10 cellular contexts compared by ENCODE assay signal in the genomic region with DNA sequence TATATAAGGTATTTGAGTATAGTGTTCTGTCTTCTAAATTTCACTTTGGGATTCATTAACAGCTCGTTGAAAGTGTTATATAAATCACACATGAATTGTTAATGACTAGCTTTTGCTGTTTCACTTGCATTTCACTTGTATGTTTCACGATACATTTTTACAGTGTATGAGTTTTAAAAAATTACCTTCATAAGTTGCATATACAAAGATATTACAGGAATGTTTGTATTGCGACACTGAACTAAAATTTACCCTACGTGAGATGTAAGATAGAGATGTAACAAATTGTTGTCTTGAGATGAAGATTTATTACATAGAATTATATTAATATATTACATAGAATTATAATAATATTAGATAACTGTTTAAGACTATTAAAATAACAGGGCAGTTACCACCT. TPM values are rescaled to one million over a fixed set of nuclear protein-coding genes. Genes with fewer than 3 reads are reported as not detected.
DNase-seq lines count a peak whose midpoint lies in the region; ATAC-seq and TF ChIP-seq lines count a peak whose summit lies in the region.
"Had no signal": no experiment of that assay in that cellular context is flagged by ENCODE, and none has a peak within 500 bp of the region (broad histone marks: within the 10 kb centered on the region; RNA-seq: fewer than 3 reads in every experiment).

No MANE protein-coding gene starts in this region.

- POLR2A ChIA-PET in RWPE1 (lab: Yijun Ruan, JAX; ENCODE audit: low non-redundant PET) = interaction anchor here (0.5 kb wide), 1 partner anchor 273 kb away, joined by 3 read pairs; no protein-coding TSS in a partner anchor

- no peak for DNase-seq in GM06990 (ENCODE audit: extremely low read depth, insufficient read length)
- DNase-seq in RWPE1 (ENCODE audit: low spot score) = no peak
- DNase-seq in epithelial cell of proximal tubule (ENCODE audit: low read depth) = no peak
- no peak for DNase-seq in NOMO-1 (lab: John Stamatoyannopoulos, UW; ENCODE audit: unreplicated experiment in 2 of 2)
- no peak for DNase-seq in foreskin melanocyte
- DNase-seq in thyroid gland = no peak
- DNase-seq: KBM-7; stimulated activated CD4-positive, alpha-beta T cell treated with anti-CD3 and anti-CD28 coated beads, Interleukin-2, amount 100 ng/mL, for 48 hours had no signal

- TF ChIP-seq CTCF in GM06990 (IDR thresholded peaks at IDR 0.05; ENCODE audit: insufficient read depth, low read length, poor library complexity, severe bottlenecking) = no peak
- TF ChIP-seq CTCF in RWPE1 (conservative IDR thresholded peaks at IDR 0.05; ENCODE audit: low read depth) = no peak
- TF ChIP-seq CTCF in epithelial cell of proximal tubule (conservative IDR thresholded peaks at IDR 0.05; ENCODE audit: low read depth, low read length) = no peak
- TF ChIP-seq CTCF in thyroid gland (IDR thresholded peaks at IDR 0.05) = no peak

- 88 to 89% methylated on average over 4 of the region's 4 CpGs for WGBS in thyroid gland, 2 donors

- peak overlapping the region; percentile 59 for H3K27ac ChIP-seq in RWPE1
- H3K27ac ChIP-seq in rectal smooth muscle tissue (ENCODE audit: low read depth, low read length) = no peak overlapping the region
- H3K27ac ChIP-seq in thyroid gland = peak overlapping the region in 1 of 3 donors; percentile 73

- no peak for ATAC-seq in HG03045 (IDR thresholded peaks at IDR 0.05; ENCODE audit: unreplicated experiment)

- CTCF ChIA-PET in RWPE1 (lab: Yijun Ruan, JAX) = interaction anchor here (0.9 kb wide), 1 partner anchor 289 kb away, joined by 3 read pairs; no protein-coding TSS in a partner anchor

- no peaks in the 10 kb centered on the region for H3K9me3 ChIP-seq in thyroid gland

- H3K4me3 ChIP-seq in GM06990 (replicated peaks; ENCODE audit: low read depth, low read length) = peak overlapping the region; percentile 80
- H3K4me3 ChIP-seq in epithelial cell of proximal tubule (ENCODE audit: low read depth, low read length) = peak overlapping the region; percentile 86
- peak overlapping the region; percentile 87 for H3K4me3 ChIP-seq in rectal smooth muscle tissue (ENCODE audit: low read length)
- no peak overlapping the region for H3K4me3 ChIP-seq in thyroid gland (replicated peaks in 1 of 3)

- H3K36me3 ChIP-seq in GM06990 (ENCODE audit: control insufficient read depth, insufficient read depth, low read length) (peaks cover 3% of the 10 kb centered on the region), rectal smooth muscle tissue (ENCODE audit: control insufficient read depth, insufficient read depth, low read length) (peaks cover 19% of the 10 kb centered on the region), thyroid gland (peaks cover 37 to 38% of the 10 kb centered on the region in 2 donors)

- peaks cover 10% of the 10 kb centered on the region for H3K4me1 ChIP-seq in rectal smooth muscle tissue (ENCODE audit: control insufficient read depth, insufficient read depth, low read length)
- peaks cover 9 to 13% of the 10 kb centered on the region in 2 donors for H3K4me1 ChIP-seq in thyroid gland

- TF ChIP-seq POLR2A in thyroid gland (IDR thresholded peaks at IDR 0.05) = no peak

- intact Hi-C loops in thyroid gland (cut with DNase I) = no loop called here

- no peak overlapping the region for H3K9ac ChIP-seq in rectal smooth muscle tissue (ENCODE audit: low read length)

- H3K27me3 ChIP-seq in GM06990 (replicated peaks; ENCODE audit: control insufficient read depth, insufficient read depth, low read length) (no peaks in the 10 kb centered on the region), rectal smooth muscle tissue (ENCODE audit: control insufficient read depth, insufficient read depth, low read length) (no peaks in the 10 kb centered on the region), thyroid gland (no peaks in the 10 kb centered on the region)

RNA-seq across cellular contexts. Expression of gene CDC16, which starts 1.5 kb away (rescaled TPM):
- 20.0 and 27.9 TPM in 2 replicates for total RNA-seq in epithelial cell of proximal tubule
- 10 to 100 TPM; 43.9 to 63.5 (median 55.5) TPM for total RNA-seq in thyroid gland

RNA-seq across cellular contexts. Expression of gene UPF3A, which starts 45.2 kb away (rescaled TPM):
- total RNA-seq in epithelial cell of proximal tubule (19.3 and 19.5 TPM in 2 replicates), thyroid gland (10 to 100 TPM; 58.8 to 81.9 (median 70.1) TPM)

RNA-seq across cellular contexts. Expression of gene CFAP97D2, which starts 57.2 kb away (rescaled TPM):
- total RNA-seq in epithelial cell of proximal tubule (not detected in 2 replicates), thyroid gland (not detected)

Comparison
In these comparisons a context has a peak if more than half of its experiments do, and no peak if none do; other contexts are left out.
1. H3K4me3 ChIP-seq: peak in GM06990 (single experiment), epithelial cell of proximal tubule (single experiment) and rectal smooth muscle tissue (single experiment); none in thyroid gland (0 of 3).